Comparison of ENCODE assay signal across 35 cellular contexts in the genomic region with DNA sequence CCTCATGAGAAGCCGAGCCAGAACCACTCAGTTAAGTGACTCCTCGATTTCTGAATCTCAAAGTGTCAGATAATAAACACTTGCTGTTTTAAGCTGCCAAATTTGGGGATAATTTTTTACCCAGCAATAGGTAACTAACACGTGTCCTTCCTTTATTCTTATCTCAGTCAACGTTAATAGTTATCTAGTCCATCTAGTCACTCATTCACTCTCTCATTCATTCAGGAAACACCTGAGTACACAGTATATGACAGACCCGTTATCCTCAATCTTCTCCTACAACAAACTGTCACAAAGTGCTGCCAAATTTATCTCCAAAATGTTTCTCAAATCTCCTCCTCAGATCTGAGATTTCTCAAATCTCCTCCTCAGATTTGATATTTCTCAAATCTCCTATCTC.
"Had no signal": no experiment of that assay in that cellular context is flagged by ENCODE, and none has a peak within 500 bp of the region (broad histone marks: within the 10 kb centered on the region; RNA-seq: fewer than 3 reads in every experiment).

No MANE protein-coding gene starts in this region.

- H3K9me3 Mint-ChIP-seq: activated B cell treated with CpG ODN at 0.5 μM for 24 hours; activated naive CD4-positive, alpha-beta T cell treated with anti-CD3 and anti-CD28 coated beads for 36 hours; activated naive CD4-positive, alpha-beta T cell treated with anti-CD3 and anti-CD28 coated beads, Interleukin-2, amount 50 U/mL, for 24 hours; activated naive CD8-positive, alpha-beta T cell treated with anti-CD3 and anti-CD28 coated beads for 36 hours; activated naive CD8-positive, alpha-beta T cell treated with anti-CD3 and anti-CD28 coated beads, Interleukin-2, amount 50 U/mL, for 24 hours; activated T-helper 1 cell treated with anti-CD3 and anti-CD28 coated beads, Interleukin-12 subunit alpha, Interleukin-12 subunit beta, Interleukin-2, Interleukin-4 antibody, amounts not matched to agents 30 ng/mL and 10 ng/mL and 1 ng/mL, durations not matched to agents 14 hours and 24 hours and 36 hours; activated T-helper 2 cell treated with anti-CD3 and anti-CD28 coated beads, Interferon-gamma antibody, Interleukin-2, Interleukin-4, amounts not matched to agents 10 μg/mL and 5 μg/mL and 100 μg/mL, durations not matched to agents 14 hours and 24 hours and 36 hours; brain; T-helper 2 cell treated with Interferon-gamma antibody and Interleukin-4, amounts not matched to agents 5 μg/mL and 100 μg/mL, for 36 hours had no signal

- H3K4me1 Mint-ChIP-seq: activated naive CD8-positive, alpha-beta T cell treated with anti-CD3 and anti-CD28 coated beads for 36 hours; activated naive CD8-positive, alpha-beta T cell treated with anti-CD3 and anti-CD28 coated beads, Interleukin-2, amount 50 U/mL, for 24 hours; brain had no signal

- DNase-seq: activated B cell treated with CpG ODN at 0.5 μM for 24 hours; activated CD4-positive, alpha-beta T cell treated with anti-CD3 and anti-CD28 coated beads for 48 hours; activated CD4-positive, alpha-beta T cell treated with anti-CD3 and anti-CD28 coated beads, Interleukin-2, amount 50 U/mL, for 1 hour; activated CD4-positive, alpha-beta T cell treated with anti-CD3 and anti-CD28 coated beads, Interleukin-2, amount 50 U/mL, for 48 hours; activated CD8-positive, alpha-beta memory T cell treated with anti-CD3 and anti-CD28 coated beads, Interleukin-2, amount 10 ng/mL, durations not matched to agents 7 days and 5 days; activated CD8-positive, alpha-beta memory T cell treated with anti-CD3 and anti-CD28 coated beads, Interleukin-2, amount 50 U/mL, for 4 hours; activated CD8-positive, alpha-beta T cell treated with anti-CD3 and anti-CD28 coated beads, Interleukin-2, amount 10 ng/mL, durations not matched to agents 7 days and 5 days; activated effector memory CD4-positive, alpha-beta T cell treated with anti-CD3 and anti-CD28 coated beads, Interleukin-2, amount 50 U/mL, for 16 hours; activated naive CD4-positive, alpha-beta T cell treated with anti-CD3 and anti-CD28 coated beads for 36 hours; activated naive CD8-positive, alpha-beta T cell treated with anti-CD3 and anti-CD28 coated beads for 36 hours; activated naive CD8-positive, alpha-beta T cell treated with anti-CD3 and anti-CD28 coated beads, Interleukin-2, amount 50 U/mL, for 24 hours; activated T-cell treated with anti-CD3 and anti-CD28 coated beads, Interleukin-2, amount 50 U/mL, for 1 hour; activated T-cell treated with anti-CD3 and anti-CD28 coated beads, Interleukin-2, amount 50 U/mL, for 48 hours; adrenal gland; amygdala; aorta; central memory CD4-positive, alpha-beta T cell; cerebellar nuclear complex; colonic mucosa; effector CD8-positive, alpha-beta T cell; foreskin fibroblast; head of caudate nucleus; T-helper 17 cell; T1000; WERI-Rb-1 had no signal

- H3K4me3 Mint-ChIP-seq: activated B cell treated with CpG ODN at 0.5 μM for 24 hours; activated CD8-positive, alpha-beta memory T cell treated with anti-CD3 and anti-CD28 coated beads, Interleukin-2, amount 10 ng/mL, durations not matched to agents 7 days and 5 days; activated CD8-positive, alpha-beta T cell treated with anti-CD3 and anti-CD28 coated beads, Interleukin-2, amount 10 ng/mL, durations not matched to agents 7 days and 5 days; activated naive CD4-positive, alpha-beta T cell treated with anti-CD3 and anti-CD28 coated beads for 36 hours; activated naive CD4-positive, alpha-beta T cell treated with anti-CD3 and anti-CD28 coated beads, Interleukin-2, amount 50 U/mL, for 24 hours; activated naive CD8-positive, alpha-beta T cell treated with anti-CD3 and anti-CD28 coated beads for 36 hours; activated naive CD8-positive, alpha-beta T cell treated with anti-CD3 and anti-CD28 coated beads, Interleukin-2, amount 50 U/mL, for 24 hours; activated T-helper 1 cell treated with anti-CD3 and anti-CD28 coated beads, Interleukin-12 subunit alpha, Interleukin-12 subunit beta, Interleukin-2, Interleukin-4 antibody, amounts not matched to agents 30 ng/mL and 10 ng/mL and 1 ng/mL, durations not matched to agents 14 hours and 24 hours and 36 hours; brain; T-helper 17 cell; T-helper 2 cell treated with Interferon-gamma antibody and Interleukin-4, amounts not matched to agents 5 μg/mL and 100 μg/mL, for 36 hours had no signal

- H3K27ac ChIP-seq: adrenal gland, breast epithelium, cardiac muscle cell, colonic mucosa, WERI-Rb-1 had no signal

- ATAC-seq: activated CD4-positive, CD25-positive, alpha-beta regulatory T cell treated with anti-CD3 and anti-CD28 coated beads, Interleukin-2, amount 50 U/mL, for 24 hours; activated CD8-positive, alpha-beta memory T cell treated with anti-CD3 and anti-CD28 coated beads, Interleukin-2, amount 10 ng/mL, durations not matched to agents 7 days and 5 days; activated CD8-positive, alpha-beta T cell treated with anti-CD3 and anti-CD28 coated beads, Interleukin-2, amount 10 ng/mL, durations not matched to agents 7 days and 5 days; activated naive CD8-positive, alpha-beta T cell treated with anti-CD3 and anti-CD28 coated beads, Interleukin-2, amount 50 U/mL, for 24 hours; esophagus mucosa; T-helper 17 cell had no signal

- H3K9me3 ChIP-seq: adrenal gland, breast epithelium, colonic mucosa had no signal

- H3K27me3 ChIP-seq: adrenal gland, breast epithelium, cardiac muscle cell, colonic mucosa had no signal

- H3K27me3 Mint-ChIP-seq: activated B cell treated with CpG ODN at 0.5 μM for 24 hours; activated CD8-positive, alpha-beta memory T cell treated with anti-CD3 and anti-CD28 coated beads, Interleukin-2, amount 10 ng/mL, durations not matched to agents 7 days and 5 days; activated naive CD4-positive, alpha-beta T cell treated with anti-CD3 and anti-CD28 coated beads, Interleukin-2, amount 50 U/mL, for 24 hours; activated naive CD8-positive, alpha-beta T cell treated with anti-CD3 and anti-CD28 coated beads for 36 hours; activated naive CD8-positive, alpha-beta T cell treated with anti-CD3 and anti-CD28 coated beads, Interleukin-2, amount 50 U/mL, for 24 hours; brain; T-helper 17 cell had no signal

- H3K27ac Mint-ChIP-seq: activated B cell treated with CpG ODN at 0.5 μM for 24 hours; activated CD8-positive, alpha-beta memory T cell treated with anti-CD3 and anti-CD28 coated beads, Interleukin-2, amount 10 ng/mL, durations not matched to agents 7 days and 5 days; activated CD8-positive, alpha-beta T cell treated with anti-CD3 and anti-CD28 coated beads, Interleukin-2, amount 10 ng/mL, durations not matched to agents 7 days and 5 days; activated naive CD4-positive, alpha-beta T cell treated with anti-CD3 and anti-CD28 coated beads for 36 hours; activated naive CD4-positive, alpha-beta T cell treated with anti-CD3 and anti-CD28 coated beads, Interleukin-2, amount 50 U/mL, for 24 hours; activated naive CD8-positive, alpha-beta T cell treated with anti-CD3 and anti-CD28 coated beads for 36 hours; activated naive CD8-positive, alpha-beta T cell treated with anti-CD3 and anti-CD28 coated beads, Interleukin-2, amount 50 U/mL, for 24 hours; activated T-helper 1 cell treated with anti-CD3 and anti-CD28 coated beads, Interleukin-12 subunit alpha, Interleukin-12 subunit beta, Interleukin-2, Interleukin-4 antibody, amounts not matched to agents 30 ng/mL and 10 ng/mL and 1 ng/mL, durations not matched to agents 14 hours and 24 hours and 36 hours; activated T-helper 2 cell treated with anti-CD3 and anti-CD28 coated beads, Interferon-gamma antibody, Interleukin-2, Interleukin-4, amounts not matched to agents 10 μg/mL and 5 μg/mL and 100 μg/mL, durations not matched to agents 14 hours and 24 hours and 36 hours; brain; T-helper 17 cell; T-helper 2 cell treated with Interferon-gamma antibody and Interleukin-4, amounts not matched to agents 5 μg/mL and 100 μg/mL, for 36 hours had no signal

- H3K36me3 Mint-ChIP-seq: activated naive CD8-positive, alpha-beta T cell treated with anti-CD3 and anti-CD28 coated beads for 36 hours; brain had no signal

- H3K36me3 ChIP-seq: adrenal gland, breast epithelium, cardiac muscle cell, colonic mucosa, WERI-Rb-1 had no signal

- H3K4me3 ChIP-seq: adrenal gland, breast epithelium, cardiac muscle cell, colonic mucosa had no signal

- FAIRE-seq: frontal cortex had no signal

- H3K4me1 ChIP-seq: adrenal gland, breast epithelium, colonic mucosa had no signal
